23 cellular contexts compared by ENCODE assay signal in the genomic region with DNA sequence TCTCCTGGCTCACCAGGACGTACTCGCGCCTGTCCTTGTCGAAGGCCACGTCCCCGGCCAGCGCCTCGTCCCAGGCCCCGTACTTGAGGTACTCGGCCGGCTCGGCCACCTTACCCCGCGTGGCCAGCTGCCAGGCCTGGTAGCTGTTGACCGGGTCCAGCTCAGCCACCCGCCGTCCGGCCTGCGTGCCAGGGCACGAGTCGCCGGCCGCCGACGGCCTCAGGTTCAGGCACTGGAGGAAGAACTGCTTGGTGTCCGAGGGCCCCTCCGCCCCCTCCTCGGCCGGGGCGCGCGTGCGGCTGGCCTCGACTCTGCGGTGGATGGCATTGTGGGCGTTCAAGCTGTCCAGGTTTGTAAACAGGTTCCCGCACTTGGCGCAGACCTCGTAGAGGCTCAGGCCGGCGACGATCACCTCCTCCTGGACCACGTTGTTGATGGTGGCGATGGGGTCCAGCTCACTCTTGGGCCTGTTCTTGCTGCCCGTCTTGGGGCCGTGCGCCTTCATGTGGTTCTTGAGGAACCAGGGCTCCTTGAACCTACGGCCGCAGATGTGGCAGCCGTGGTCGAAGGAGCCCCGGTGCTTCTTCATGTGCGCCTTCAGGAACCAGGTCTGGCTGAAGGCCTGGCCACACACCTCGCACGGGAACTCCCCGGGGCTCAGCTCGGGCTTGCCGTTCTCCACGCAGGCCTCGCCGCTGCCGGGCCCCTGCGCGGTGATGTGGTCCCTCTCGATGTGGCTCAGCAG.
"Had no signal": no experiment of that assay in that cellular context is flagged by ENCODE, and none has a peak within 500 bp of the region (broad histone marks: within the 10 kb centered on the region; RNA-seq: fewer than 3 reads in every experiment).

No MANE protein-coding gene starts in this region.

- H3K4me3 Mint-ChIP-seq: activated naive CD4-positive, alpha-beta T cell treated with anti-CD3 and anti-CD28 coated beads for 36 hours; activated T-helper 17 cell treated with anti-CD3 and anti-CD28 coated beads, Interleukin-2, amount 50 U/mL, for 72 hours; mesothelial cell of epicardium; naive thymus-derived CD8-positive, alpha-beta T cell; stimulated activated naive B cell treated with anti-CD40 and anti-IgM and Interleukin-4, amounts not matched to agents 10 μg/mL and 1 μg/mL and 100 μg/mL, for 72 hours; T-helper 17 cell; type B pancreatic cell had no signal

- DNase-seq: activated CD4-positive, alpha-beta T cell treated with anti-CD3 and anti-CD28 coated beads for 4 hours; activated CD4-positive, alpha-beta T cell treated with anti-CD3 and anti-CD28 coated beads, Interleukin-2, amount 50 U/mL, for 48 hours; activated CD4-positive, CD25-positive, alpha-beta regulatory T cell; activated naive CD4-positive, alpha-beta T cell treated with anti-CD3 and anti-CD28 coated beads for 36 hours; amygdala; cerebellar nuclear complex; erythroblast; foreskin fibroblast; naive thymus-derived CD8-positive, alpha-beta T cell; psoas muscle; stimulated activated CD4-positive, alpha-beta T cell treated with anti-CD3 and anti-CD28 coated beads, Interleukin-15, amount 100 ng/mL, for 24 hours; stimulated activated naive B cell treated with anti-CD40 and anti-IgM and Interleukin-4, amounts not matched to agents 10 μg/mL and 1 μg/mL and 100 μg/mL, for 72 hours; SW 1271; T-helper 17 cell had no signal

- H3K9me3 Mint-ChIP-seq: activated naive CD4-positive, alpha-beta T cell treated with anti-CD3 and anti-CD28 coated beads for 36 hours; activated T-helper 17 cell treated with anti-CD3 and anti-CD28 coated beads, Interleukin-2, amount 50 U/mL, for 72 hours; mesothelial cell of epicardium; naive thymus-derived CD8-positive, alpha-beta T cell; stimulated activated naive B cell treated with anti-CD40 and anti-IgM and Interleukin-4, amounts not matched to agents 10 μg/mL and 1 μg/mL and 100 μg/mL, for 72 hours; type B pancreatic cell had no signal

- H3K4me3 ChIP-seq: ovary, psoas muscle, right atrium auricular region, SK-N-MC, skin epidermis, thoracic aorta had no signal

- ATAC-seq: activated T-helper 17 cell treated with anti-CD3 and anti-CD28 coated beads, Interleukin-2, amount 50 U/mL, for 72 hours; left lobe of liver; naive thymus-derived CD8-positive, alpha-beta T cell; psoas muscle; stimulated activated naive B cell treated with anti-CD40 and anti-IgM and Interleukin-4, amounts not matched to agents 10 μg/mL and 1 μg/mL and 100 μg/mL, for 72 hours; T-helper 17 cell had no signal

- H3K27me3 Mint-ChIP-seq: activated T-helper 17 cell treated with anti-CD3 and anti-CD28 coated beads, Interleukin-2, amount 50 U/mL, for 72 hours; naive thymus-derived CD8-positive, alpha-beta T cell; stimulated activated naive B cell treated with anti-CD40 and anti-IgM and Interleukin-4, amounts not matched to agents 10 μg/mL and 1 μg/mL and 100 μg/mL, for 72 hours; T-helper 17 cell; type B pancreatic cell had no signal

- H3K36me3 ChIP-seq: ovary had no signal

- H3K9me3 ChIP-seq: ovary, psoas muscle, right atrium auricular region, thoracic aorta had no signal

- H3K27me3 ChIP-seq: ovary, right atrium auricular region had no signal

- H3K27ac Mint-ChIP-seq: activated naive CD4-positive, alpha-beta T cell treated with anti-CD3 and anti-CD28 coated beads for 36 hours; activated T-helper 17 cell treated with anti-CD3 and anti-CD28 coated beads, Interleukin-2, amount 50 U/mL, for 72 hours; mesothelial cell of epicardium; naive thymus-derived CD8-positive, alpha-beta T cell; stimulated activated naive B cell treated with anti-CD40 and anti-IgM and Interleukin-4, amounts not matched to agents 10 μg/mL and 1 μg/mL and 100 μg/mL, for 72 hours; T-helper 17 cell; type B pancreatic cell had no signal

- H3K27ac ChIP-seq: ovary, psoas muscle, right atrium auricular region, SK-N-MC, skin epidermis, thoracic aorta had no signal
